8 cellular contexts compared by ENCODE assay signal in the genomic region with DNA sequence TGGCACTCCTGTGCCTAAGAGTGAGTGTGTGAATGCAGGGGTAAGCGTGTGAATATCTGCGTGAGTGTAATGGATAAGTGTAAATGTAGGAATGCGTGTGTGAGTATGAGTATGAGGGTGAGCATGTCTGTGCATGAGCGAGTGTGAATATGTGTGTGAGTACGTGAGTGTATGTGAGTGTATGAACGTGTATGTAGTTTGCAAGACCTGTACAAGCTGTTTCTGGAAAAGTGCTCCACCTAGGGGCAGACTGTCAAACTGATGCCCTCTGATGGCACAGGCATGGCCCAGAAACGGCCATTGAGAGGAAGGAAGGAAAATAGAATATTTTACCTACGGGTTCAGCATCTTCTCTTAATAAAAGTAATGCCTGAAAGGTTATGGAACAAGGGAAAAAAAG. TPM values are rescaled to one million over a fixed set of nuclear protein-coding genes. Genes with fewer than 3 reads are reported as not detected.
DNase-seq lines count a peak whose midpoint lies in the region; ATAC-seq and TF ChIP-seq lines count a peak whose summit lies in the region.

No MANE protein-coding gene starts in this region.

- H3K27me3 ChIP-seq in A673 (replicated peaks; ENCODE audit: insufficient read depth, low read depth, low read length, poor library complexity): no peaks in the 10 kb centered on the region

- no peaks in the 10 kb centered on the region for H3K9me3 ChIP-seq in A673 (ENCODE audit: low read depth, low read length, poor library complexity, severe bottlenecking)

- POLR2A ChIA-PET in A673 (lab: Charles Lee; ENCODE audit: low non-redundant PET): no interaction called here

- no peaks in the 10 kb centered on the region for H3K36me3 ChIP-seq in A673 (ENCODE audit: insufficient read depth, low read length, poor library complexity, severe bottlenecking)

- no peaks in the 10 kb centered on the region for H3K4me1 ChIP-seq in A673 (ENCODE audit: insufficient read depth, low read length, poor library complexity, severe bottlenecking)

- no peak overlapping the region for H3K4me3 ChIP-seq in A673 (ENCODE audit: low read depth, low read length, poor library complexity, severe bottlenecking)
- no peak overlapping the region for H3K4me3 ChIP-seq in choroid plexus epithelial cell (ENCODE audit: low read depth, low read length)
- no peak overlapping the region for H3K4me3 ChIP-seq in lower leg skin (ENCODE audit: low read depth, poor library complexity, severe bottlenecking)

- no TSS peak for BruUV-seq in A673 (replicated peaks; lab: Mats Ljungman, UMichigan)

- CTCF ChIA-PET in A673 (lab: Charles Lee): interaction anchor here (0.5 to 1.0 kb wide), 3 partner anchors 104 to 319 kb away, joined by 3 to 5 read pairs (median 3); no protein-coding TSS in a partner anchor

- TF ChIP-seq CTCF in A673 (conservative IDR thresholded peaks at IDR 0.05; ENCODE audit: low read depth, low read length) (peak; percentile 67), GM13977 (IDR thresholded peaks at IDR 0.05; ENCODE audit: extremely low read depth, insufficient read depth, missing control alignments) (peak; percentile 91), choroid plexus epithelial cell (conservative IDR thresholded peaks at IDR 0.05; ENCODE audit: low read depth, low read length) (peak; percentile 95), lower leg skin (IDR thresholded peaks at IDR 0.05) (peak in 1 of 3 donors; percentile 74)

- intact Hi-C loops in A673 (cut with micrococcal nuclease; ENCODE audit: unreplicated experiment): loop anchor here (5.0 kb wide), 1 partner anchor 248 kb away; no protein-coding TSS in a partner anchor
- intact Hi-C loops in lower leg skin (cut with DNase I; ENCODE audit: low total_unique reads): no loop called here

- no peak overlapping the region for H3K27ac ChIP-seq in A673 (ENCODE audit: low read depth, low read length, poor library complexity, severe bottlenecking)

- no peak for TF ChIP-seq POLR2A in lower leg skin (IDR thresholded peaks at IDR 0.05)

- in situ Hi-C loops in GM13977 (cut with MboI; ENCODE audit: low pct_unique_long_range_greater_than_20kb, low sequenced_read_pairs, unreplicated experiment): no loop called here

- peak; percentile 98 for ATAC-seq in HG02870 (IDR thresholded peaks at IDR 0.05; ENCODE audit: unreplicated experiment)

- DNase-seq in A673 (ENCODE audit: low spot score) (peak; percentile 35), GM13977 (ENCODE audit: low spot score) (peak; percentile 58), NCI-H226 (peak; percentile 39), choroid plexus epithelial cell (ENCODE audit: low read depth) (peak; percentile 83), lower leg skin (ENCODE audit: low spot score in 2 of 2) (peak; percentile 75 to 94)
- peak; percentile 62 for DNase-seq in activated CD4-positive, CD25-positive, alpha-beta regulatory T cell treated with anti-CD3 and anti-CD28 coated beads, Interleukin-2, amount 50 U/mL, for 72 hours
- peak; percentile 36 for DNase-seq in stimulated activated CD8-positive, alpha-beta memory T cell treated with anti-CD3 and anti-CD28 coated beads, Interleukin-12 subunit alpha, Interleukin-12 subunit beta, amount 100 ng/mL, for 1 hour (ENCODE audit: low read depth)

- 25 to 30% methylated on average over 8 of the region's 8 CpGs for WGBS in lower leg skin, 2 donors

RNA-seq across cellular contexts. Expression of a gene that starts 24.4 kb away (rescaled TPM):
- total RNA-seq in A673 (2021) (0.21 and 0.33 TPM in 2 replicates), lower leg skin (10 to 100 TPM; 58.0 to 71.9 (median 63.4) TPM)

Comparison
In these comparisons a context has a peak if more than half of its experiments do, and no peak if none do; other contexts are left out.
1. RNA of a gene that starts 24.4 kb away (total RNA-seq): 58.0 to 71.9 TPM in lower leg skin; 0.21 to 0.33 TPM in A673; every median in the first group is over 10 times any median in the second.
2. Peak in every context shown above with its lines, with median percentiles within 50 percentile points of each other: DNase-seq.